Comparison of ENCODE assay signal across 7 cellular contexts in the genomic region with DNA sequence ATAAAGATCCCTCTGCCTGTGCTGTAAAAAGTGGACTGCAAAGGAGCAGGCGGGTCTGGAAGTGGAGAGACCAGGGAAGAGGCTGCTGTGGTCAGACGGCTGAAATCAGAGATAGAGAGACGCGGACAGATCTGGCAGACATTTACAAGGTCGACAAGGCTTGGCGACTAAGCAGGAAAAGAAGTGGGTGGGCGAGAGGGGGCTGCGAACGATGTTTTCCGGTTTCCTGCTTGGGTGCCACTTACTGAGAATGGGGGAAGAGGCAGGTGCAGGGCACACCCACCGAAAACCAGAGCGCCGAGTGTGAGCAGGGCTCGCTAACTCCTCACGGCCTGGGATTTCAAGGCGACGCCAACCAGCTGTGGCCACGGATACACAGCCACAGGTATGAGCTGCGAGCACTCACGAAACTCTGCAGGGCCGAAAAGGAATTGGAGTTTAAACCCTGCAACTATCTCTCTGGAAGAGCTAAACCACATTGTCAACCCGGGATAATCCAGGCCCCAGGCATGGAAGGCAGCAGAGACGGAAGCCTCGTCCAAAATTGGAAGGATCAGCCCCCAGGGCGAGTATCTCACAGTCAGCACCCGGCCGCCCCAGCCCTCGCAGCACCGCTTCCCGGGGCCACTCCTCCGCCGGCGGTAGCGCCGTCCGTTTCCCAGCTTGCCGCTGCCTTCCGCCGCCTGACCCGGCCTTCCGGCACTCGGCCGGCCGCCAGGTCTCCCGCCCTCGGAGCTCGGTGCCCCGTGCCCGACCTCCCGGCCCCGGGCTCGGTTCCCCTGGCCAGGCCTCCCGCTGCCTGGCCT. TPM values are rescaled to one million over a fixed set of nuclear protein-coding genes. Genes with fewer than 3 reads are reported as not detected.
DNase-seq lines count a peak whose midpoint lies in the region; ATAC-seq lines count a peak whose summit lies in the region.

No MANE protein-coding gene starts in this region.

- H3K27me3 Mint-ChIP-seq in activated T-cell treated with anti-CD3 and anti-CD28 coated beads, Interleukin-2, amount 50 U/mL, for 4 hours (ENCODE audit: low read depth): no peaks in the 10 kb centered on the region

- H3K9ac ChIP-seq in muscle layer of colon (ENCODE audit: low read length): peak overlapping the region; percentile 62

- DNase-seq in NCI-H526 (lab: John Stamatoyannopoulos, UW): peak; percentile 18 to 60
- peak; percentile 20 for DNase-seq in activated T-cell treated with anti-CD3 and anti-CD28 coated beads, Interleukin-2, amount 50 U/mL, for 4 hours
- DNase-seq in stimulated activated naive CD8-positive, alpha-beta T cell treated with anti-CD3 and anti-CD28 coated beads, Interleukin-15, Interleukin-2, amounts not matched to agents 100 U/mL and 50 U/mL, for 24 hours: peak; percentile 54

- H3K9me3 Mint-ChIP-seq in activated T-cell treated with anti-CD3 and anti-CD28 coated beads, Interleukin-2, amount 50 U/mL, for 4 hours: no peaks in the 10 kb centered on the region

- H3K4me3 Mint-ChIP-seq in activated T-cell treated with anti-CD3 and anti-CD28 coated beads, Interleukin-2, amount 50 U/mL, for 4 hours: peak overlapping the region; percentile 97

- H3K27me3 ChIP-seq in muscle layer of colon (ENCODE audit: control insufficient read depth in 1 of 2, insufficient read depth in 2 of 2, low read length in 2 of 2): no peaks in the 10 kb centered on the region

- ATAC-seq in GM18502 (IDR thresholded peaks at IDR 0.05; ENCODE audit: poor library complexity, unreplicated experiment) (peak; percentile 24), HG02610 (IDR thresholded peaks at IDR 0.05; ENCODE audit: unreplicated experiment) (peak; percentile 20), esophagus mucosa (peak; percentile 54)
- ATAC-seq in activated T-cell treated with anti-CD3 and anti-CD28 coated beads, Interleukin-2, amount 50 U/mL, for 4 hours: peak; percentile 27 to 34
- peak; percentile 16 for ATAC-seq in stimulated activated naive CD8-positive, alpha-beta T cell treated with anti-CD3 and anti-CD28 coated beads, Interleukin-15, Interleukin-2, amounts not matched to agents 100 U/mL and 50 U/mL, for 24 hours

- no peaks in the 10 kb centered on the region for H3K9me3 ChIP-seq in muscle layer of colon (ENCODE audit: low read length)

- peaks cover 51% of the 10 kb centered on the region for H3K4me1 Mint-ChIP-seq in activated T-cell treated with anti-CD3 and anti-CD28 coated beads, Interleukin-2, amount 50 U/mL, for 4 hours (ENCODE audit: low read depth)

- peaks cover 37% of the 10 kb centered on the region for H3K4me1 ChIP-seq in muscle layer of colon (ENCODE audit: insufficient read depth, low read length)

- H3K27ac ChIP-seq in muscle layer of colon (ENCODE audit: low read depth, low read length): peak overlapping the region; percentile 97

- H3K4me3 ChIP-seq in muscle layer of colon (ENCODE audit: low read depth in 1 of 2, low read length in 2 of 2): peak overlapping the region; percentile 67 to 79

- peaks cover 6% of the 10 kb centered on the region for H3K36me3 ChIP-seq in muscle layer of colon (ENCODE audit: insufficient read depth, low read length)

- peaks cover 15% of the 10 kb centered on the region for H3K36me3 Mint-ChIP-seq in activated T-cell treated with anti-CD3 and anti-CD28 coated beads, Interleukin-2, amount 50 U/mL, for 4 hours (ENCODE audit: insufficient read depth)

RNA-seq across cellular contexts. Expression of gene CASP3, which starts 0.8 kb away (rescaled TPM):
- total RNA-seq in activated T-cell treated with anti-CD3 and anti-CD28 coated beads, Interleukin-2, amount 50 U/mL, for 4 hours: 10 to 100 TPM; 38.0 to 39.5 (median 38.6) TPM
- 20.1 TPM for total RNA-seq in esophagus mucosa

RNA-seq across cellular contexts. Expression of gene PRIMPOL, which starts 1.1 kb away (rescaled TPM):
- total RNA-seq in activated T-cell treated with anti-CD3 and anti-CD28 coated beads, Interleukin-2, amount 50 U/mL, for 4 hours: 1 to 10 TPM; 6.6 to 6.9 (median 6.7) TPM
- total RNA-seq in esophagus mucosa: 9.9 TPM

Comparison
In these comparisons a context has a peak if more than half of its experiments do, and no peak if none do; other contexts are left out.
1. Peak in every context shown above with its lines: DNase-seq, ATAC-seq, H3K4me3 ChIP-seq and H3K27ac ChIP-seq.